In genomic region chr9:98154678-98155077, GRCh38 we compare ENCODE assay signal across 23 cellular contexts.
"Had no signal": no experiment of that assay in that cellular context is flagged by ENCODE, and none has a peak within 500 bp of the region (broad histone marks: within the 10 kb centered on the region; RNA-seq: fewer than 3 reads in every experiment).

No MANE protein-coding gene starts in this region.

- H3K36me3 Mint-ChIP-seq: activated CD4-positive, alpha-beta memory T cell treated with anti-CD3 and anti-CD28 coated beads for 36 hours; activated naive CD8-positive, alpha-beta T cell treated with anti-CD3 and anti-CD28 coated beads for 36 hours had no signal

- H3K27me3 Mint-ChIP-seq: activated B cell treated with CpG ODN at 0.5 μM for 24 hours; activated CD4-positive, alpha-beta memory T cell treated with anti-CD3 and anti-CD28 coated beads for 36 hours; activated CD4-positive, alpha-beta T cell treated with anti-CD3 and anti-CD28 coated beads, Interleukin-2, amount 10 ng/mL, durations not matched to agents 7 days and 5 days; activated naive CD4-positive, alpha-beta T cell treated with anti-CD3 and anti-CD28 coated beads, Interleukin-2, amount 10 ng/mL, durations not matched to agents 7 days and 5 days; activated naive CD8-positive, alpha-beta T cell treated with anti-CD3 and anti-CD28 coated beads for 36 hours; T-helper 17 cell had no signal

- ATAC-seq: T-helper 17 cell had no signal

- H3K4me3 Mint-ChIP-seq: activated B cell treated with CpG ODN at 0.5 μM for 24 hours; activated CD4-positive, alpha-beta memory T cell treated with anti-CD3 and anti-CD28 coated beads for 36 hours; activated CD4-positive, alpha-beta T cell treated with anti-CD3 and anti-CD28 coated beads, Interleukin-2, amount 10 ng/mL, durations not matched to agents 7 days and 5 days; activated naive CD4-positive, alpha-beta T cell treated with anti-CD3 and anti-CD28 coated beads, Interleukin-2, amount 10 ng/mL, durations not matched to agents 7 days and 5 days; activated naive CD8-positive, alpha-beta T cell treated with anti-CD3 and anti-CD28 coated beads for 36 hours; T-helper 17 cell had no signal

- H3K27ac Mint-ChIP-seq: activated B cell treated with CpG ODN at 0.5 μM for 24 hours; activated CD4-positive, alpha-beta memory T cell treated with anti-CD3 and anti-CD28 coated beads for 36 hours; activated CD4-positive, alpha-beta T cell treated with anti-CD3 and anti-CD28 coated beads, Interleukin-2, amount 10 ng/mL, durations not matched to agents 7 days and 5 days; activated naive CD4-positive, alpha-beta T cell treated with anti-CD3 and anti-CD28 coated beads, Interleukin-2, amount 10 ng/mL, durations not matched to agents 7 days and 5 days; activated naive CD8-positive, alpha-beta T cell treated with anti-CD3 and anti-CD28 coated beads for 36 hours; activated T-helper 2 cell treated with anti-CD3 and anti-CD28 coated beads, Interferon-gamma antibody, Interleukin-2, Interleukin-4, amounts not matched to agents 10 μg/mL and 5 μg/mL and 100 μg/mL, durations not matched to agents 14 hours and 24 hours and 36 hours; T-helper 17 cell had no signal

- DNase-seq: activated B cell treated with CpG ODN at 0.5 μM for 24 hours; activated CD4-positive, alpha-beta memory T cell treated with anti-CD3 and anti-CD28 coated beads for 36 hours; activated CD4-positive, alpha-beta T cell treated with anti-CD3 and anti-CD28 coated beads, Interleukin-2, amount 10 ng/mL, durations not matched to agents 7 days and 5 days; activated CD8-positive, alpha-beta memory T cell treated with anti-CD3 and anti-CD28 coated beads for 24 hours; activated gamma-delta T cell treated with Interleukin-2 at 50 U/mL for 16 hours; activated naive CD4-positive, alpha-beta T cell treated with anti-CD3 and anti-CD28 coated beads, Interleukin-2, amount 10 ng/mL, durations not matched to agents 7 days and 5 days; activated naive CD8-positive, alpha-beta T cell treated with anti-CD3 and anti-CD28 coated beads for 36 hours; activated T-cell treated with anti-CD3 and anti-CD28 coated beads for 4 hours; activated T-cell treated with anti-CD3 and anti-CD28 coated beads, Interleukin-2, amount 50 U/mL, for 48 hours; anterior cingulate cortex; caudate nucleus; NCI-H146; NCI-H187 treated with DMSO at 0.1 percent for 48 hours; NCI-H2081 treated with DMSO at 0.1 percent for 48 hours; NCI-H2171; NCI-H2227 treated with DMSO at 0.1 percent for 48 hours; NCI-H526; NCI-H82; Peyer's patch; Right ventricle myocardium superior; T-helper 17 cell; T-helper 9 cell had no signal

- H3K9me3 Mint-ChIP-seq: activated B cell treated with CpG ODN at 0.5 μM for 24 hours; activated CD4-positive, alpha-beta memory T cell treated with anti-CD3 and anti-CD28 coated beads for 36 hours; activated CD4-positive, alpha-beta T cell treated with anti-CD3 and anti-CD28 coated beads, Interleukin-2, amount 10 ng/mL, durations not matched to agents 7 days and 5 days; activated naive CD4-positive, alpha-beta T cell treated with anti-CD3 and anti-CD28 coated beads, Interleukin-2, amount 10 ng/mL, durations not matched to agents 7 days and 5 days; activated naive CD8-positive, alpha-beta T cell treated with anti-CD3 and anti-CD28 coated beads for 36 hours; activated T-helper 2 cell treated with anti-CD3 and anti-CD28 coated beads, Interferon-gamma antibody, Interleukin-2, Interleukin-4, amounts not matched to agents 10 μg/mL and 5 μg/mL and 100 μg/mL, durations not matched to agents 14 hours and 24 hours and 36 hours had no signal

- H3K4me3 ChIP-seq: Peyer's patch had no signal

- H3K4me1 Mint-ChIP-seq: activated B cell treated with CpG ODN at 0.5 μM for 24 hours had no signal
